ENCODE assay signal across 11 cellular contexts in the genomic region with DNA sequence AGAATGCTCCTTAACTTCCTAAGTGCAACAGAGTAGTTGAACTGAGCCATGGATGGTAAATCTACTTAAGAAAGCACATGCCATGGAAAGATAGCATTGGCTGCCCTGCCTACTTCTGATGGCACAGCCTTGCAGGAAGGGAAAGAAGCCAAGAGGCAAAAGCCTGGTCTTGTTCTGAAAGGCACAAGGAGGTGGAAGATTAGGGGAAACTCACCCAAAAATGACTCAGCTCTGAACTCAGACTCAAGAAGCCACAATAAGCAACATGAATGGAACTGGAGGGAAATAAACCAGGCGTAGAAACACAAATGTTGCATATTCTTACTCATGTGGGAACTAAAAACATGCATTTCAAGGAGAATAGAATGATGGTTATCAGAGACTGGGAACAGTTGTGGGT. TPM values are rescaled to one million over a fixed set of nuclear protein-coding genes. Genes with fewer than 3 reads are reported as not detected.
DNase-seq lines count a peak whose midpoint lies in the region; ATAC-seq and TF ChIP-seq lines count a peak whose summit lies in the region.
"Had no signal": no experiment of that assay in that cellular context is flagged by ENCODE, and none has a peak within 500 bp of the region (broad histone marks: within the 10 kb centered on the region; RNA-seq: fewer than 3 reads in every experiment).

No MANE protein-coding gene starts in this region.

- DNase-seq in activated CD4-positive, alpha-beta T cell treated with anti-CD3 and anti-CD28 coated beads for 36 hours: no peak
- DNase-seq in activated CD4-positive, alpha-beta T cell treated with anti-CD3 and anti-CD28 coated beads for 48 hours: no peak
- DNase-seq in HUDEP-2 (lab: John Stamatoyannopoulos, UW; ENCODE audit: unreplicated experiment in 76 of 76): peak in 71 of 76 experiments; percentile 25 to 92 (median 70)
- no peak for DNase-seq in stimulated activated naive B cell treated with anti-CD40 and anti-IgM and Interleukin-4, amounts not matched to agents 10 μg/mL and 1 μg/mL and 100 μg/mL, for 72 hours
- DNase-seq in HuH-7.5 (ENCODE audit: low spot score): no peak
- no peak for DNase-seq in A673 (ENCODE audit: low spot score)
- DNase-seq in activated CD4-positive, CD25-positive, alpha-beta regulatory T cell treated with anti-CD3 and anti-CD28 coated beads, Interleukin-2, amount 50 U/mL, for 72 hours: no peak
- DNase-seq: PC-3, posterior cingulate gyrus had no signal

- CTCF ChIA-PET in activated CD4-positive, alpha-beta T cell treated with anti-CD3 and anti-CD28 coated beads for 36 hours (lab: Charles Lee): no interaction called here
- CTCF ChIA-PET in A673 (lab: Charles Lee): no interaction called here

- peaks cover 3% of the 10 kb centered on the region for H3K9me3 Mint-ChIP-seq in activated CD4-positive, alpha-beta T cell treated with anti-CD3 and anti-CD28 coated beads for 36 hours (ENCODE audit: low read depth)
- peaks cover 0 to 2% of the 10 kb centered on the region in 2 donors for H3K9me3 Mint-ChIP-seq in stimulated activated naive B cell treated with anti-CD40 and anti-IgM and Interleukin-4, amounts not matched to agents 10 μg/mL and 1 μg/mL and 100 μg/mL, for 72 hours

- POLR2A ChIA-PET in activated CD4-positive, alpha-beta T cell treated with anti-CD3 and anti-CD28 coated beads for 36 hours (lab: Charles Lee): no interaction called here
- POLR2A ChIA-PET in A673 (lab: Charles Lee; ENCODE audit: low non-redundant PET): no interaction called here

- no peak overlapping the region for H3K4me3 Mint-ChIP-seq in activated CD4-positive, alpha-beta T cell treated with anti-CD3 and anti-CD28 coated beads for 36 hours
- H3K4me3 Mint-ChIP-seq in stimulated activated naive B cell treated with anti-CD40 and anti-IgM and Interleukin-4, amounts not matched to agents 10 μg/mL and 1 μg/mL and 100 μg/mL, for 72 hours: no peak overlapping the region

- H3K4me3 ChIP-seq in A673 (ENCODE audit: low read depth, low read length, poor library complexity, severe bottlenecking): no peak overlapping the region

- no peaks in the 10 kb centered on the region for H3K4me1 ChIP-seq in A673 (ENCODE audit: insufficient read depth, low read length, poor library complexity, severe bottlenecking)

- H3K27me3 Mint-ChIP-seq in activated CD4-positive, alpha-beta T cell treated with anti-CD3 and anti-CD28 coated beads for 36 hours: peaks cover 6% of the 10 kb centered on the region
- no peaks in the 10 kb centered on the region for H3K27me3 Mint-ChIP-seq in stimulated activated naive B cell treated with anti-CD40 and anti-IgM and Interleukin-4, amounts not matched to agents 10 μg/mL and 1 μg/mL and 100 μg/mL, for 72 hours
- H3K27me3 Mint-ChIP-seq: IgD-negative memory B cell had no signal

- H3K9me3 ChIP-seq in A673 (ENCODE audit: low read depth, low read length, poor library complexity, severe bottlenecking): no peaks in the 10 kb centered on the region

- no TSS peak for BruUV-seq in A673 (replicated peaks; lab: Mats Ljungman, UMichigan)

- H3K36me3 Mint-ChIP-seq in activated CD4-positive, alpha-beta T cell treated with anti-CD3 and anti-CD28 coated beads for 36 hours (ENCODE audit: low read depth): no peaks in the 10 kb centered on the region
- peaks cover 1 to 3% of the 10 kb centered on the region in 2 donors for H3K36me3 Mint-ChIP-seq in stimulated activated naive B cell treated with anti-CD40 and anti-IgM and Interleukin-4, amounts not matched to agents 10 μg/mL and 1 μg/mL and 100 μg/mL, for 72 hours
- H3K36me3 Mint-ChIP-seq: IgD-negative memory B cell had no signal

- no peaks in the 10 kb centered on the region for H3K36me3 ChIP-seq in A673 (ENCODE audit: insufficient read depth, low read length, poor library complexity, severe bottlenecking)

- intact Hi-C loops in activated CD4-positive, alpha-beta T cell treated with anti-CD3 and anti-CD28 coated beads for 36 hours (cut with DNase I, micrococcal nuclease): no loop called here
- intact Hi-C loops in A673 (cut with micrococcal nuclease; ENCODE audit: unreplicated experiment): no loop called here

- peaks cover 14% of the 10 kb centered on the region for H3K27me3 ChIP-seq in A673 (replicated peaks; ENCODE audit: insufficient read depth, low read depth, low read length, poor library complexity)

- no peak for TF ChIP-seq CTCF in A673 (conservative IDR thresholded peaks at IDR 0.05; ENCODE audit: low read depth, low read length)

- peak; percentile 72 for ATAC-seq in activated CD4-positive, alpha-beta T cell treated with anti-CD3 and anti-CD28 coated beads for 36 hours
- ATAC-seq in HG02588 (IDR thresholded peaks at IDR 0.05; ENCODE audit: unreplicated experiment): peak; percentile 52
- ATAC-seq in stimulated activated naive B cell treated with anti-CD40 and anti-IgM and Interleukin-4, amounts not matched to agents 10 μg/mL and 1 μg/mL and 100 μg/mL, for 72 hours (replicated peaks): peak; percentile 78 to 82
- ATAC-seq: PC-3 had no signal

- H3K4me1 Mint-ChIP-seq in activated CD4-positive, alpha-beta T cell treated with anti-CD3 and anti-CD28 coated beads for 36 hours: peaks cover 20% of the 10 kb centered on the region
- peaks cover 34 to 58% of the 10 kb centered on the region in 2 donors for H3K4me1 Mint-ChIP-seq in stimulated activated naive B cell treated with anti-CD40 and anti-IgM and Interleukin-4, amounts not matched to agents 10 μg/mL and 1 μg/mL and 100 μg/mL, for 72 hours

- H3K27ac ChIP-seq in A673 (ENCODE audit: low read depth, low read length, poor library complexity, severe bottlenecking): no peak overlapping the region

- H3K27ac Mint-ChIP-seq in activated CD4-positive, alpha-beta T cell treated with anti-CD3 and anti-CD28 coated beads for 36 hours: peak overlapping the region; percentile 1
- H3K27ac Mint-ChIP-seq in stimulated activated naive B cell treated with anti-CD40 and anti-IgM and Interleukin-4, amounts not matched to agents 10 μg/mL and 1 μg/mL and 100 μg/mL, for 72 hours: no peak overlapping the region

RNA-seq across cellular contexts. Expression of gene ALOX5, which starts 20.8 kb away (rescaled TPM):
- under 1 TPM; 0.21 to 0.26 TPM for total RNA-seq in activated CD4-positive, alpha-beta T cell treated with anti-CD3 and anti-CD28 coated beads for 36 hours
- total RNA-seq in A673 (2021): not detected in 2 replicates

RNA-seq across cellular contexts. Expression of gene OR13A1, which starts 37.8 kb away (rescaled TPM):
- total RNA-seq in activated CD4-positive, alpha-beta T cell treated with anti-CD3 and anti-CD28 coated beads for 36 hours: not detected
- total RNA-seq in A673 (2021): not detected in 2 replicates

Comparison
In these comparisons a context has a peak if more than half of its experiments do, and no peak if none do; other contexts are left out.
1. DNase-seq: peak in HUDEP-2 (71 of 76); none in activated CD4-positive, alpha-beta T cell treated with anti-CD3 and anti-CD28 coated beads for 36 hours (single experiment), activated CD4-positive, alpha-beta T cell treated with anti-CD3 and anti-CD28 coated beads for 48 hours (single experiment), stimulated activated naive B cell treated with anti-CD40 and anti-IgM and Interleukin-4, amounts not matched to agents 10 μg/mL and 1 μg/mL and 100 μg/mL, for 72 hours (single experiment), HuH-7.5 (single experiment), A673 (single experiment) and activated CD4-positive, CD25-positive, alpha-beta regulatory T cell treated with anti-CD3 and anti-CD28 coated beads, Interleukin-2, amount 50 U/mL, for 72 hours (single experiment).
2. Peak in every context shown above with its lines, with median percentiles within 50 percentile points of each other: ATAC-seq.